9 cellular contexts compared by ENCODE assay signal in the genomic region with DNA sequence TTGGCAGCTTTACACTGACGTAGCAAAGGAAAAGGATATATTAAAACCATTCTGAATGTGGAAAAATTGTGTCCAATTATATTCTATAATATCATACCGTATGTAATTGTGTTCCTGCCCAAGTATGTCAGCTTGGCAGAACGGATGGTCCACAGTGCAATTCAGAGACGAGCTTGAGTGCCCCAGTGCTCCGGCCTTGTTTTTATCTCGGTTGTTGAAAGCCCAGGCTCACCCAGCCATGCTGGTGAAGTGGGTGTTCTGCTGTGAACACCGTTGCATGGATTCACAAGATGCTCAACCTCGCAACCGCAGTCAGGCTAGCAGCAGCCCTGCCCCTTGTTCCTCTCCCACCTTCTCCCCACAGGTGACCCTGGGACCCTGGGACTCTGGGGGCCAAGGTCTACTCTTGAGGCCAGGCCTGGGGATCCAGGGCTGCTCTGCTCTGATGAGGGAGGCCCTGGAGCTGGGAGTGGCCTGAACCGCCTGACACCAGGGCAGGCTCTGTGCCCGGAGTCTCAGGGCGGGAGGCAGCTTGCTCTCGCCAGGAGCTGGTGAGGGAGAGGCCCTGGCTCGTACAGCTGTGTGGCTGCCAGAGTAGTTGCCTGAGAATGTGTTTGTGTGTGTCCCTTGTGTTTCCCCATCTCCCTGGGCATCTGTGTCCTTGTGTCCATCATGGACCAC. TPM values are rescaled to one million over a fixed set of nuclear protein-coding genes. Genes with fewer than 3 reads are reported as not detected.
DNase-seq lines count a peak whose midpoint lies in the region; ATAC-seq and TF ChIP-seq lines count a peak whose summit lies in the region.
"Had no signal": no experiment of that assay in that cellular context is flagged by ENCODE, and none has a peak within 500 bp of the region (broad histone marks: within the 10 kb centered on the region; RNA-seq: fewer than 3 reads in every experiment).

No MANE protein-coding gene starts in this region.

- 35 to 44% methylated on average over 14 of the region's 14 CpGs for WGBS in lower leg skin, 2 donors
- WGBS in stomach, 5 donors = 21 to 60% (median 37%) methylated on average over 10 to 14 of the region's 14 CpGs

- H3K36me3 ChIP-seq in stomach = peaks cover 5 to 8% (median 7%) of the 10 kb centered on the region in 4 donors
- H3K36me3 ChIP-seq in HAP-1 (replicated peaks) = peaks cover 26% of the 10 kb centered on the region

- TF ChIP-seq CTCF in LNCaP clone FGC (IDR thresholded peaks at IDR 0.05; ENCODE audit: control insufficient read depth, extremely low read depth, insufficient read depth) = no peak
- TF ChIP-seq CTCF in lower leg skin (IDR thresholded peaks at IDR 0.05) = no peak
- TF ChIP-seq CTCF in stomach (IDR thresholded peaks at IDR 0.05) = no peak

- H3K27me3 ChIP-seq in stomach (no peaks in the 10 kb centered on the region), HAP-1 (ENCODE audit: low read depth) (no peaks in the 10 kb centered on the region)

- DNase-seq in LNCaP clone FGC (ENCODE audit: low read depth) (peak; percentile 83), epithelial cell of prostate (ENCODE audit: low read depth, low spot score) (no peak), lower leg skin (ENCODE audit: low spot score in 2 of 2) (peak; percentile 77 to 96), stomach (peak; percentile 91), iPS-NIHi11 (ENCODE audit: low spot score) (no peak), NAMALWA (ENCODE audit: low spot score) (no peak), HAP-1 (ENCODE audit: low spot score in 2 of 2) (no peak)
- DNase-seq: glutamatergic neuron had no signal

- H3K4me1 ChIP-seq in stomach = peaks cover 81 to 100% (median 96%) of the 10 kb centered on the region in 4 donors
- 0 out of 2 replicates have a peak, but pooled peaks cover 5% of the 10 kb centered on the region for H3K4me1 ChIP-seq in HAP-1

- no peak for TF ChIP-seq EP300 in stomach (IDR thresholded peaks at IDR 0.05)

- H3K27ac ChIP-seq in epithelial cell of prostate = peak overlapping the region; percentile 28
- peak overlapping the region; percentile 71 to 92 (median 87) for H3K27ac ChIP-seq in stomach

- TF ChIP-seq POLR2A in lower leg skin (IDR thresholded peaks at IDR 0.05) = no peak
- TF ChIP-seq POLR2A in stomach (IDR thresholded peaks at IDR 0.05) = no peak

- H3K4me3 ChIP-seq in LNCaP clone FGC (ENCODE audit: low read depth, low read length) = peak overlapping the region; percentile 37
- H3K4me3 ChIP-seq in lower leg skin (ENCODE audit: low read depth, poor library complexity, severe bottlenecking) = no peak overlapping the region
- no peak overlapping the region for H3K4me3 ChIP-seq in stomach
- no peak overlapping the region for H3K4me3 ChIP-seq in HAP-1

- H3K9me3 ChIP-seq in stomach = no peaks in the 10 kb centered on the region
- no peaks in the 10 kb centered on the region for H3K9me3 ChIP-seq in HAP-1

- intact Hi-C loops in lower leg skin (cut with DNase I; ENCODE audit: low total_unique reads) (no loop called here), stomach (cut with DNase I; ENCODE audit: low total_unique reads) (no loop called here)

- ATAC-seq in GM18511 (IDR thresholded peaks at IDR 0.05; ENCODE audit: unreplicated experiment) = no peak

- in situ Hi-C loops in HAP-1 (cut with MboI; ENCODE audit: low sequenced_read_pairs) = loop anchor here (25.0 kb wide), 1 partner anchor 395 kb away; a partner anchor contains a TSS

RNA-seq across cellular contexts. Expression of a gene that starts 11.2 kb away (rescaled TPM):
- 100 to 1,000 TPM; 204 to 236 (median 231) TPM for total RNA-seq in lower leg skin
- total RNA-seq in stomach = 100 to 1,000 TPM in 4 of 5 donors, 10 to 100 TPM in 1; 63.0 to 282 (median 114) TPM
- polyA plus RNA-seq in stomach = 10 to 100 TPM; 11.3 to 53.3 (median 30.4) TPM

Comparison
In these comparisons a context has a peak if more than half of its experiments do, and no peak if none do; other contexts are left out.
1. DNase-seq: peak in LNCaP clone FGC (single experiment), lower leg skin (2 of 2) and stomach (single experiment); none in epithelial cell of prostate (single experiment), iPS-NIHi11 (single experiment), NAMALWA (single experiment) and HAP-1 (0 of 2).